In the genomic region with DNA sequence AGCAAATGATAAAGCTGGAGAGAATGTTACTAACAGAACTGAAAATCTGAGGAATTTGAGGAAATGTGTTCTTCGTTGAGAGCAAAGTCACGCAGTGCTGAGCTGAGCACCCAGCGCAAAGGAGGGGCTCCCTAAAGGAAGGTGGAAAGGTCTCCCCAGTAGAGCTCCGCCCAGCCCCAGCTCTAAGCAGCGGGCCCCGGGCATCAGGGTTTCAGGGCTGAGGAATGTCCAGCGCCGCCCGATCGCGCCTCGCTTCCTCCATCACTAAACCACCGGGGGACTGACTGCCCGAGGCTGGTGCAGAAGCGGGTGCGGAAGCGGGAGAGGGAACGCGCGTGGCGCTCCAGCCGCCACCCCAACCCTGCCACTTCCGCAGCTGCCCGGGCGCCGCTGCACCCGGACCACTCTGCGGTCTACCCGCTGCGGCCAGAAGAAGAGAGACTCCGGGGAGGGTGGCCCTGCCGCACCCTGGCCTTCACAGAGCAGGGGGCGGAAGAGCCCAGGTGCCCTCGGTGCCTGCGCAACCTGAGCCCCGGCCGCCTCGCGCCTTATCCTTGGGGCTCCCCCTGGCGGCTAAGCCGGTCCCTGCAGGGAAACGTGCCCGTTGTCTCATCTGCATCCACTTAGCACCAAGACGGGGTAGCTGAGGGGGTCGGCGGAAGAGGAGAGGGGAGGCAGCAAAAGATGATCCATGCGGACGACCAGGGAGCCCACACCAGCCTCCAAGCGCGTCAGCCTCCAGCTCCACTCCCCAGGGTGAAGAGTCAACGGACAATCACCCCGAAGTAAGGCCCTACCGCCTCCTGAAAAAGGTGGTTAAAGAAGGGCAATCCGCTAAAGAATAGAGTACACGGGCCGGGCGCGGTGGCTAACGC, we compare ENCODE assay signal across 8 cellular contexts. TPM values are rescaled to one million over a fixed set of nuclear protein-coding genes. Genes with fewer than 3 reads are reported as not detected.
DNase-seq lines count a peak whose midpoint lies in the region; ATAC-seq lines count a peak whose summit lies in the region.

No MANE protein-coding gene starts in this region.

- no peaks in the 10 kb centered on the region for H3K27me3 ChIP-seq in layer of hippocampus (ENCODE audit: control insufficient read depth, insufficient read depth, low read length)

- peak; percentile 60 for ATAC-seq in HG02943 (IDR thresholded peaks at IDR 0.05; ENCODE audit: low read depth, unreplicated experiment)

- H3K27ac ChIP-seq in layer of hippocampus (ENCODE audit: low read depth, low read length): peak overlapping the region; percentile 46

- peak; percentile 16 to 58 for DNase-seq in NCI-H187 (lab: John Stamatoyannopoulos, UW)
- no peak for DNase-seq in NCI-H187 treated with DMSO at 0.1 percent for 48 hours (lab: John Stamatoyannopoulos, UW)
- DNase-seq in NCI-H2196 (lab: John Stamatoyannopoulos, UW; ENCODE audit: unreplicated experiment): peak; percentile 69
- peak; percentile 88 for DNase-seq in activated CD4-positive, alpha-beta T cell treated with anti-CD3 and anti-CD28 coated beads for 1 hour
- peak; percentile 84 for DNase-seq in cerebellum (ENCODE audit: low spot score)
- DNase-seq in stimulated activated CD4-positive, alpha-beta T cell treated with anti-CD3 and anti-CD28 coated beads, Interleukin-1b, Interleukin-23, amount 100 ng/mL, for 24 hours (ENCODE audit: low read depth in 4 of 4, low spot score in 1 of 4): peak; percentile 90 to 98 (median 94)

RNA-seq across cellular contexts. Expression of a gene that starts 12.4 kb away (rescaled TPM):
- not detected for total RNA-seq in cerebellum

RNA-seq across cellular contexts. Expression of a gene that starts 48.8 kb away (rescaled TPM):
- total RNA-seq in cerebellum: not detected

RNA-seq across cellular contexts. Expression of a gene that starts 58.0 kb away (rescaled TPM):
- total RNA-seq in cerebellum: 35.8 TPM

RNA-seq across cellular contexts. Expression of a gene that starts 58.3 kb away (rescaled TPM):
- total RNA-seq in cerebellum: 21.3 TPM
